8 cellular contexts compared by ENCODE assay signal in genomic region chr14:102592969-102593840, GRCh38. TPM values are rescaled to one million over a fixed set of nuclear protein-coding genes. Genes with fewer than 3 reads are reported as not detected.
A peak's percentile ranks its signal among the peaks of the same experiment; 100 is the strongest.
DNase-seq lines count a peak whose midpoint lies in the region; ATAC-seq and TF ChIP-seq lines count a peak whose summit lies in the region.

No MANE protein-coding gene starts in this region.

- H3K36me3 ChIP-seq in BJ (ENCODE audit: control insufficient read depth, insufficient read depth, low read length), result no peaks in the 10 kb centered on the region

- TF ChIP-seq CTCF in BJ (IDR thresholded peaks at IDR 0.05; ENCODE audit: insufficient read depth, low read depth, low read length) (peak; percentile 43), brain (conservative IDR thresholded peaks at IDR 0.05) (peak; percentile 38 to 61)

- DNase-seq in BJ (ENCODE audit: low read depth) (no peak), T-helper 9 cell (peak; percentile 55), immature natural killer cell (peak; percentile 59 to 62 (median 61)), SHP77 treated with DMSO at 0.1 percent for 48 hours (lab: John Stamatoyannopoulos, UW) (no peak)
- peak; percentile 24 to 33 for DNase-seq in stimulated activated CD4-positive, alpha-beta T cell treated with anti-CD3 and anti-CD28 coated beads, Interleukin-12 subunit alpha, Interleukin-12 subunit beta, amount 100 ng/mL, for 24 hours (ENCODE audit: low read depth in 2 of 2)

- H3K4me1 Mint-ChIP-seq in brain (peaks cover 44% of the 10 kb centered on the region), immature natural killer cell (peaks cover 18 to 19% of the 10 kb centered on the region in 2 donors)

- no peaks in the 10 kb centered on the region for H3K27me3 ChIP-seq in BJ (ENCODE audit: control insufficient read depth, insufficient read depth, low read length)

- H3K4me3 ChIP-seq in BJ (ENCODE audit: low read depth, low read length), result peak overlapping the region; percentile 91

- H3K36me3 Mint-ChIP-seq in brain (peaks cover 29% of the 10 kb centered on the region), immature natural killer cell (no peaks in the 10 kb centered on the region)

- H3K27me3 Mint-ChIP-seq in brain (peaks cover 7% of the 10 kb centered on the region), immature natural killer cell (ENCODE audit: low read depth in 3 of 3) (peaks cover 9 to 19% (median 15%) of the 10 kb centered on the region in 3 donors)

- ATAC-seq in GM19328 (IDR thresholded peaks at IDR 0.05; ENCODE audit: unreplicated experiment), result peak; percentile 2
- ATAC-seq in HG03571 (IDR thresholded peaks at IDR 0.05; ENCODE audit: unreplicated experiment), result peak; percentile 23

- POLR2A ChIA-PET in BJ (lab: Charles Lee), result interaction anchor here (0.6 kb wide), 1 partner anchor 12 kb away, joined by 17 read pairs; no protein-coding TSS in a partner anchor

- H3K4me3 Mint-ChIP-seq in brain, result peak overlapping the region; percentile 89 to 100 (median 93)
- peak overlapping the region; percentile 79 to 88 (median 81) for H3K4me3 Mint-ChIP-seq in immature natural killer cell

- H3K9me3 Mint-ChIP-seq in brain (no peaks in the 10 kb centered on the region), immature natural killer cell (no peaks in the 10 kb centered on the region)

- CTCF ChIA-PET in BJ (lab: Yijun Ruan, JAX), result interaction anchor here (0.6 to 3.9 kb wide), 10 partner anchors 8 to 159 kb away, joined by 3 to 27 read pairs (median 9); no protein-coding TSS in a partner anchor

- H3K27ac Mint-ChIP-seq in brain (peak overlapping the region; percentile 87 to 95 (median 93)), immature natural killer cell (peak overlapping the region; percentile 57 to 87 (median 74))

RNA-seq across cellular contexts. Expression of gene RCOR1, which starts 0.8 kb away (rescaled TPM):
- 7.9 and 11.8 TPM in 2 replicates for polyA plus RNA-seq in BJ (2011; rRNA removed)
- 11.2 and 11.8 TPM in 2 replicates for polyA minus RNA-seq in BJ (2011; rRNA and poly(A)+ RNA removed)
- 13.1 TPM for polyA plus RNA-seq in brain (ENCODE audit: insufficient read depth, low read depth, low replicate concordance)
- under 1 TPM; 0.23 to 0.63 (median 0.24) TPM for polyA plus RNA-seq in immature natural killer cell

Comparison
In these comparisons a context has a peak if more than half of its experiments do, and no peak if none do; other contexts are left out.
1. DNase-seq: peak in T-helper 9 cell (single experiment), immature natural killer cell (3 of 3) and stimulated activated CD4-positive, alpha-beta T cell treated with anti-CD3 and anti-CD28 coated beads, Interleukin-12 subunit alpha, Interleukin-12 subunit beta, amount 100 ng/mL, for 24 hours (2 of 2); none in BJ (single experiment) and SHP77 treated with DMSO at 0.1 percent for 48 hours (single experiment).